12 cellular contexts compared by ENCODE assay signal in the genomic region with DNA sequence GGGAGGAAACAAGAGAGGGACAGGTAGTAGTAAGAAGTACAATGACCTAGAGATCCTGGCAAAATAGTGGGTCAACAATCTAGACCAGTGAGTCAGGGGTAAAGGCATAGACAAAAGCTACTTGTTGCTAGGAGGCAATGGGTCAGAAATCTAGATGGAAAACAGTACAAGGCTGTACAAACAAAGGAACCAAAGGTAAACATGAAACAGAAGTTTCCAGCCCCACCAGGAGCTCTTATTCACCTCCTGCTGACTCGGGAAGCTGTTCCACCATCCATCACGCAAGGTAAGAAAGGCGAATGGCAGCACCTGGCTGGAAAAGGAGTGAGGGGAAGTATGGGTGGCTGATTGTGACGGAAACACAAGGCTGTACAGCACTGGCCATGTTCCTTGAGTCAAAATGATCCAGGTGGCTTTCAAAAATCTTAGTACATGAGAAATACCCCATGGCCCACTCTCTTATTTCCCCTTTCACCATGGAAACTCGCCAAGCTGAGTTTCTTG.
DNase-seq lines count a peak whose midpoint lies in the region; ATAC-seq and TF ChIP-seq lines count a peak whose summit lies in the region.
"Had no signal": no experiment of that assay in that cellular context is flagged by ENCODE, and none has a peak within 500 bp of the region (broad histone marks: within the 10 kb centered on the region; RNA-seq: fewer than 3 reads in every experiment).

No MANE protein-coding gene starts in this region.

- no peaks in the 10 kb centered on the region for H3K36me3 ChIP-seq in upper lobe of left lung

- peak overlapping the region; percentile 5; the same call in 1 of the 2 replicates for H3K27ac ChIP-seq in VCaP
- H3K27ac ChIP-seq in upper lobe of left lung, result peak overlapping the region; percentile 43 to 69 (median 48)
- H3K27ac ChIP-seq: 22Rv1, HL-60 had no signal

- TF ChIP-seq POLR2A in upper lobe of left lung (IDR thresholded peaks at IDR 0.05), result no peak

- no peaks in the 10 kb centered on the region for H3K9me3 ChIP-seq in upper lobe of left lung

- ATAC-seq in upper lobe of left lung (ENCODE audit: low FRiP score in 2 of 2), result peak in 1 of 2 donors; percentile 6
- no peak for ATAC-seq in HG02852 (IDR thresholded peaks at IDR 0.05; ENCODE audit: unreplicated experiment)

- H3K4me3 ChIP-seq in upper lobe of left lung, result no peak overlapping the region

- peaks cover 0 to 21% (median 0%) of the 10 kb centered on the region in 4 donors for H3K4me1 ChIP-seq in upper lobe of left lung

- H3K27me3 ChIP-seq in upper lobe of left lung, result no peaks in the 10 kb centered on the region

- 84 to 89% methylated on average over 5 of the region's 5 CpGs for WGBS in upper lobe of left lung, 2 donors

- no peak for TF ChIP-seq EP300 in upper lobe of left lung (IDR thresholded peaks at IDR 0.05)

- DNase-seq in DMS153 (lab: John Stamatoyannopoulos, UW), result peak; percentile 24
- DNase-seq in DMS153 treated with DMSO at 0.1 percent for 48 hours (lab: John Stamatoyannopoulos, UW; ENCODE audit: unreplicated experiment), result no peak
- peak; percentile 98 for DNase-seq in glomerular endothelial cell (ENCODE audit: extremely low read depth, low read depth, low spot score)
- DNase-seq in upper lobe of left lung, result no peak
- DNase-seq in GM03348 (ENCODE audit: low spot score), result no peak
- no peak for DNase-seq in NOMO-1 treated with DMSO at 0.1 percent for 48 hours (lab: John Stamatoyannopoulos, UW; ENCODE audit: unreplicated experiment)
- DNase-seq: activated gamma-delta T cell, NCI-H345 had no signal

- TF ChIP-seq CTCF in VCaP (conservative IDR thresholded peaks at IDR 0.05), result no peak
- no peak for TF ChIP-seq CTCF in upper lobe of left lung (IDR thresholded peaks at IDR 0.05)

Comparison
In these comparisons a context has a peak if more than half of its experiments do, and no peak if none do; other contexts are left out.
1. DNase-seq: peak in DMS153 (single experiment) and glomerular endothelial cell (single experiment); none in DMS153 treated with DMSO at 0.1 percent for 48 hours (single experiment), upper lobe of left lung (0 of 2), GM03348 (single experiment) and NOMO-1 treated with DMSO at 0.1 percent for 48 hours (single experiment).